In the genomic region with DNA sequence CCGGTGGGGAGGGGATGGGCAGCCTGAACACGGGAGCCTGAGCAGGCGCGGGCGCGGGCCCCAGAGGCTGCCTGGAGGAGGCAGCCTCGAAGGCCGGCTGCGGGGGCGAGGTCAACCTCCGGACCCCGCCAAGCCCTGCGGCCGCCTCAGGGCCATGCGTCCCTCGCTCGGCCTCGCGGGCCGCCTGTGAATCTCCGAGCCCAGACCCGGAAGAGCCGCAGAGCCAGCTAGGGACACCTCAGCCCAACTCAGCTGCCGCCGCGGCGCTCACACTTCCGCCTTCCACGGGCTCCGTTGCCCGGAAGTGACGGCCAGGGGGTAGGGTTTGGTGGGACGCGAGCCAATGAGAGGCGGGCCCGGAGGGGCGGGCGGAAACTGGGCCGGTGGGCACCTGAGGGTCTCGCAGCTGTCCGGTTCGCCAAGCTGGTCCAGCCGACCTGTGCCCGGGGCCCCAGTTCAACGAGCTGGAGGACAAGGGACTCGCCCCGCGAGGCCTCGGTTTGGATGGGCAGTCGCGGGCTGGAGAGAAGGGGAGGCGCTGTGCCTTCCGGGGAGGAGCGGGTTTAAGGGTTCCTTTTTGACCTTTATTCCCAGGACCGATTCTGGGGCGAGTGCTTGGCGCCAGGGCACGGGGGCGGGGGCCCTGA, we compare ENCODE assay signal across 8 cellular contexts. TPM values are rescaled to one million over a fixed set of nuclear protein-coding genes. Genes with fewer than 3 reads are reported as not detected.
DNase-seq lines count a peak whose midpoint lies in the region; ATAC-seq, FAIRE-seq and TF ChIP-seq lines count a peak whose summit lies in the region.

Gene SLC38A10 (minus strand): TSS at position 277 of the 647 bp plus-strand sequence. CDS start 386 bp downstream, outside the sequence.

- H3K9me3 ChIP-seq in neuron (ENCODE audit: low read length) = no peaks in the 10 kb centered on the region

- peak; percentile 70 for ATAC-seq in foreskin keratinocyte

- H3K4me3 ChIP-seq in neuron (ENCODE audit: low read length) = peak within 1 kb of the TSS; percentile 66

- peaks cover 3% of the 10 kb centered on the region for H3K36me3 ChIP-seq in neuron (ENCODE audit: insufficient read depth, low read length)

- in situ Hi-C loops in G401 (cut with HindIII; ENCODE audit: low sequenced_read_pairs) (no loop called here), SK-MEL-5 (cut with HindIII; ENCODE audit: low pct_unique_long_range_greater_than_20kb, low sequenced_read_pairs) (no loop called here)

- H3K4me1 ChIP-seq in foreskin keratinocyte = peaks cover 7% of the 10 kb centered on the region
- H3K4me1 ChIP-seq in neuron (ENCODE audit: insufficient read depth, low read length) = peaks cover 10% of the 10 kb centered on the region

- H3K27me3 ChIP-seq in foreskin keratinocyte = no peaks in the 10 kb centered on the region
- no peaks in the 10 kb centered on the region for H3K27me3 ChIP-seq in neuron (ENCODE audit: insufficient read depth, low read length)

- peak; percentile 97 for TF ChIP-seq POLR2A in H54 (IDR thresholded peaks at IDR 0.05; ENCODE audit: low read depth, low read length)

- H3K27ac ChIP-seq in foreskin keratinocyte = peak within 1 kb of the TSS; percentile 81

- TF ChIP-seq CTCF in foreskin keratinocyte (conservative IDR thresholded peaks at IDR 0.05) = peak; percentile 26

- FAIRE-seq in H54 (lab: Jason Lieb, UNC) = no peak

- DNase-seq in G401 (ENCODE audit: low spot score) = peak; percentile 84
- peak; percentile 99 for DNase-seq in H54 (ENCODE audit: insufficient read length, low spot score)
- DNase-seq in M059J (ENCODE audit: low read depth) = peak; percentile 82
- peak; percentile 96 for DNase-seq in SK-MEL-5 (ENCODE audit: low read depth, low spot score)
- peak; percentile 72 to 88 (median 75) for DNase-seq in activated naive CD4-positive, alpha-beta T cell (lab: John Stamatoyannopoulos, UW)
- peak; percentile 54 to 72 for DNase-seq in foreskin keratinocyte
- peak; percentile 72 for DNase-seq in stromal cell of bone marrow (ENCODE audit: low read depth)

- peak within 1 kb of the TSS; percentile 71 for H2AFZ ChIP-seq in neuron (ENCODE audit: low read depth, low read length)

RNA-seq across cellular contexts. Expression of gene SLC38A10, which starts in this region (rescaled TPM):
- 76.9 and 90.6 TPM in 2 replicates for total RNA-seq in G401 (2014; rRNA removed; shearing (Covaris generic))
- total RNA-seq in M059J (2014; rRNA removed; shearing (Covaris generic)) = 77.9 and 119 TPM in 2 replicates
- 185 and 189 TPM in 2 replicates for total RNA-seq in SK-MEL-5 (2014; rRNA removed; shearing (Covaris generic))
- polyA plus RNA-seq in SK-MEL-5 (2015; cell fraction: cytosol; rRNA removed) = 304 and 381 TPM in 2 replicates
- polyA plus RNA-seq in SK-MEL-5 (2015; cell fraction: nucleus; rRNA removed) = 306 and 317 TPM in 2 replicates
- total RNA-seq in foreskin keratinocyte = 36.6 and 41.3 TPM in 2 replicates
- polyA plus RNA-seq in foreskin keratinocyte = 35.3 and 38.3 TPM in 2 replicates

Comparison
In these comparisons a context has a peak if more than half of its experiments do, and no peak if none do; other contexts are left out.
1. Peak in every context shown above with its lines: DNase-seq, ATAC-seq, H3K4me3 ChIP-seq and H3K27ac ChIP-seq.